In genomic region chr1:3716351-3716750, GRCh38 we compare ENCODE assay signal across 17 cellular contexts. TPM values are rescaled to one million over a fixed set of nuclear protein-coding genes. Genes with fewer than 3 reads are reported as not detected.
"Had no signal": no experiment of that assay in that cellular context is flagged by ENCODE, and none has a peak within 500 bp of the region (broad histone marks: within the 10 kb centered on the region; RNA-seq: fewer than 3 reads in every experiment).

No MANE protein-coding gene starts in this region.

- H3K9me3 ChIP-seq: heart left ventricle, left ventricle myocardium inferior, psoas muscle, suprapubic skin had no signal

- H3K4me3 ChIP-seq: heart left ventricle, left ventricle myocardium inferior, psoas muscle, suprapubic skin had no signal

- DNase-seq: activated CD4-positive, alpha-beta memory T cell treated with anti-CD3 and anti-CD28 coated beads for 36 hours; activated effector memory CD4-positive, alpha-beta T cell treated with anti-CD3 and anti-CD28 coated beads, Interleukin-2, amount 50 U/mL, for 16 hours; activated T-cell treated with anti-CD3 and anti-CD28 coated beads, Interleukin-2, amount 50 U/mL, for 4 hours; foreskin melanocyte; heart left ventricle; left ventricle myocardium inferior; mesendoderm; psoas muscle; stimulated activated CD4-positive, alpha-beta T cell treated with anti-CD3 and anti-CD28 coated beads, Interleukin-12 subunit alpha, Interleukin-12 subunit beta, amount 100 ng/mL, for 4 hours; stimulated activated naive CD4-positive, alpha-beta T cell had no signal

- H3K27ac Mint-ChIP-seq: activated CD4-positive, alpha-beta memory T cell treated with anti-CD3 and anti-CD28 coated beads for 36 hours; activated naive CD4-positive, alpha-beta T cell treated with anti-CD3 and anti-CD28 coated beads, Interleukin-2, amount 50 U/mL, for 72 hours; nephron had no signal

- H3K36me3 Mint-ChIP-seq: activated CD4-positive, alpha-beta memory T cell treated with anti-CD3 and anti-CD28 coated beads for 36 hours; activated naive CD4-positive, alpha-beta T cell treated with anti-CD3 and anti-CD28 coated beads, Interleukin-2, amount 50 U/mL, for 72 hours had no signal

- ATAC-seq: activated naive CD4-positive, alpha-beta T cell treated with anti-CD3 and anti-CD28 coated beads, Interleukin-2, amount 50 U/mL, for 72 hours; activated T-cell treated with anti-CD3 and anti-CD28 coated beads, Interleukin-2, amount 50 U/mL, for 4 hours; heart left ventricle; psoas muscle had no signal

- H3K36me3 ChIP-seq: heart left ventricle, left ventricle myocardium inferior, suprapubic skin had no signal

- H3K27ac ChIP-seq: heart left ventricle, left ventricle myocardium inferior, psoas muscle, suprapubic skin had no signal

- H3K4me3 Mint-ChIP-seq: activated CD4-positive, alpha-beta memory T cell treated with anti-CD3 and anti-CD28 coated beads for 36 hours; activated T-cell treated with anti-CD3 and anti-CD28 coated beads, Interleukin-2, amount 50 U/mL, for 4 hours; nephron had no signal

RNA-seq across cellular contexts. Expression of gene CCDC27, which starts 35.9 kb away (rescaled TPM):
- total RNA-seq: activated CD4-positive, alpha-beta memory T cell treated with anti-CD3 and anti-CD28 coated beads for 36 hours; activated naive CD4-positive, alpha-beta T cell treated with anti-CD3 and anti-CD28 coated beads, Interleukin-2, amount 50 U/mL, for 72 hours; activated T-cell treated with anti-CD3 and anti-CD28 coated beads, Interleukin-2, amount 50 U/mL, for 4 hours; endothelial cell of umbilical vein; heart left ventricle; omental fat pad; suprapubic skin; T-helper 2 cell treated with Interferon-gamma antibody and Interleukin-4, amounts not matched to agents 100 ng/mL and 5 ng/mL, for 36 hours; urinary bladder had no signal

RNA-seq across cellular contexts. Expression of gene SMIM1, which starts 56.2 kb away (rescaled TPM):
- total RNA-seq: T-helper 2 cell treated with Interferon-gamma antibody and Interleukin-4, amounts not matched to agents 100 ng/mL and 5 ng/mL, for 36 hours; urinary bladder had no signal
